In genomic region chr2:236157815-236158498, GRCh38 we compare ENCODE assay signal across 2 cellular contexts.
TF ChIP-seq lines count a peak whose summit lies in the region.

No MANE protein-coding gene starts in this region.

TF ChIP-seq in GM23338, 12 proteins besides CTCF, POLR2A, EP300 and RAD21:
- TF ChIP-seq ZNF462 (CRISPR knock-in tag; IDR thresholded peaks at IDR 0.05) (no peak), CREB1 (CRISPR knock-in tag; IDR thresholded peaks at IDR 0.05; ENCODE audit: low read depth) (no peak), POLR2AphosphoS5 (IDR thresholded peaks at IDR 0.05; ENCODE audit: low read depth) (no peak), ZNF114 (CRISPR knock-in tag; IDR thresholded peaks at IDR 0.05) (no peak), ETS1 (IDR thresholded peaks at IDR 0.05) (no peak), STAT1 (IDR thresholded peaks at IDR 0.05; ENCODE audit: unreplicated experiment) (no peak), EZH2phosphoT487 (IDR thresholded peaks at IDR 0.05; ENCODE audit: unreplicated experiment) (no peak), ZNF331 (CRISPR knock-in tag; IDR thresholded peaks at IDR 0.05; ENCODE audit: low read depth) (no peak), REST (IDR thresholded peaks at IDR 0.05; ENCODE audit: unreplicated experiment) (no peak)

TF ChIP-seq in HepG2, 621 proteins besides CTCF, POLR2A, EP300 and RAD21:
- no peak for TF ChIP-seq MTF2 (CRISPR knock-in tag; IDR thresholded peaks at IDR 0.05; ENCODE audit: borderline replicate concordance)
- TF ChIP-seq ZNF772 (CRISPR knock-in tag; IDR thresholded peaks at IDR 0.05) = no peak
- TF ChIP-seq SETDB1 (CRISPR knock-in tag; IDR thresholded peaks at IDR 0.05; ENCODE audit: borderline replicate concordance) = no peak
- no peak for TF ChIP-seq HNF1B (CRISPR knock-in tag; IDR thresholded peaks at IDR 0.05)
- no peak for TF ChIP-seq ZNF737 (CRISPR knock-in tag; IDR thresholded peaks at IDR 0.05; ENCODE audit: borderline replicate concordance)
- no peak for TF ChIP-seq USF2 (IDR thresholded peaks at IDR 0.05; ENCODE audit: low read depth, low read length)
- TF ChIP-seq USF2 (CRISPR knock-in tag; IDR thresholded peaks at IDR 0.05; ENCODE audit: borderline replicate concordance) = no peak
